In genomic region chr18:48828713-48829442, GRCh38 we compare ENCODE assay signal across 10 cellular contexts.
DNase-seq lines count a peak whose midpoint lies in the region; ATAC-seq and TF ChIP-seq lines count a peak whose summit lies in the region.
"Had no signal": no experiment of that assay in that cellular context is flagged by ENCODE, and none has a peak within 500 bp of the region (broad histone marks: within the 10 kb centered on the region; RNA-seq: fewer than 3 reads in every experiment).

No MANE protein-coding gene starts in this region.

- no peak overlapping the region for H3K4me3 Mint-ChIP-seq in activated CD8-positive, alpha-beta T cell treated with anti-CD3 and anti-CD28 coated beads, Interleukin-2, amount 10 ng/mL, durations not matched to agents 7 days and 5 days
- H3K4me3 Mint-ChIP-seq in activated CD8-positive, alpha-beta T cell treated with anti-CD3 and anti-CD28 coated beads for 36 hours = no peak overlapping the region
- peak overlapping the region; percentile 16; the same call in 1 of the 2 replicates for H3K4me3 Mint-ChIP-seq in WTC11
- H3K4me3 Mint-ChIP-seq: stimulated activated memory B cell treated with anti-CD40 and anti-IgM and Interleukin-4, amounts not matched to agents 10 μg/mL and 1 μg/mL and 100 μg/mL, for 72 hours had no signal

- H3K27ac Mint-ChIP-seq in activated CD8-positive, alpha-beta T cell treated with anti-CD3 and anti-CD28 coated beads, Interleukin-2, amount 10 ng/mL, durations not matched to agents 7 days and 5 days = no peak overlapping the region
- no peak overlapping the region for H3K27ac Mint-ChIP-seq in activated CD8-positive, alpha-beta T cell treated with anti-CD3 and anti-CD28 coated beads for 36 hours
- H3K27ac Mint-ChIP-seq in WTC11 = no peak overlapping the region
- H3K27ac Mint-ChIP-seq: stimulated activated memory B cell treated with anti-CD40 and anti-IgM and Interleukin-4, amounts not matched to agents 10 μg/mL and 1 μg/mL and 100 μg/mL, for 72 hours had no signal

- H3K36me3 ChIP-seq in tibial nerve = no peaks in the 10 kb centered on the region

- intact Hi-C loops in activated CD8-positive, alpha-beta T cell treated with anti-CD3 and anti-CD28 coated beads for 36 hours (cut with micrococcal nuclease) = no loop called here

- POLR2A ChIA-PET in activated CD8-positive, alpha-beta T cell treated with anti-CD3 and anti-CD28 coated beads, Interleukin-2, amount 10 ng/mL, durations not matched to agents 7 days and 5 days (lab: Charles Lee) = no interaction called here
- POLR2A ChIA-PET in activated CD8-positive, alpha-beta T cell treated with anti-CD3 and anti-CD28 coated beads for 36 hours (lab: Charles Lee) = interaction anchor here (1.2 kb wide), 1 partner anchor 40 kb away, joined by 4 read pairs; no protein-coding TSS in a partner anchor
- POLR2A ChIA-PET in WTC11 (lab: Charles Lee) = interaction anchor here (1.9 kb wide), 1 partner anchor 32 kb away, joined by 8 read pairs; no protein-coding TSS in a partner anchor

- no peak overlapping the region for H3K4me3 ChIP-seq in tibial nerve

- H3K27me3 Mint-ChIP-seq in activated CD8-positive, alpha-beta T cell treated with anti-CD3 and anti-CD28 coated beads, Interleukin-2, amount 10 ng/mL, durations not matched to agents 7 days and 5 days (ENCODE audit: low read depth) = no peaks in the 10 kb centered on the region
- no peaks in the 10 kb centered on the region for H3K27me3 Mint-ChIP-seq in activated CD8-positive, alpha-beta T cell treated with anti-CD3 and anti-CD28 coated beads for 36 hours
- peaks cover 4% of the 10 kb centered on the region; the same call in 1 of the 2 replicates for H3K27me3 Mint-ChIP-seq in WTC11 (ENCODE audit: low read depth)
- H3K27me3 Mint-ChIP-seq: stimulated activated memory B cell treated with anti-CD40 and anti-IgM and Interleukin-4, amounts not matched to agents 10 μg/mL and 1 μg/mL and 100 μg/mL, for 72 hours had no signal

- peaks cover 0 to 3% (median 0%) of the 10 kb centered on the region in 4 donors for H3K9me3 ChIP-seq in tibial nerve

- no peaks in the 10 kb centered on the region for H3K27me3 ChIP-seq in tibial nerve

- WGBS in tibial nerve, 2 donors = 53 to 62% methylated on average over 15 of the region's 15 CpGs

- TF ChIP-seq POLR2A in tibial nerve (IDR thresholded peaks at IDR 0.05) = no peak

- TF ChIP-seq CTCF in activated CD8-positive, alpha-beta T cell treated with anti-CD3 and anti-CD28 coated beads for 36 hours (IDR thresholded peaks at IDR 0.05) = no peak
- TF ChIP-seq CTCF in WTC11 (IDR thresholded peaks at IDR 0.05) = no peak
- TF ChIP-seq CTCF in tibial nerve (IDR thresholded peaks at IDR 0.05) = no peak

- TF ChIP-seq EP300 in tibial nerve (IDR thresholded peaks at IDR 0.05) = no peak

- in situ Hi-C loops in ACHN (cut with HindIII; ENCODE audit: low pct_ligation_motif_present, low pct_unique_long_range_greater_than_20kb, low sequenced_read_pairs) = no loop called here

- H3K4me1 ChIP-seq in tibial nerve = peaks cover 0 to 78% (median 37%) of the 10 kb centered on the region in 4 donors

- no peaks in the 10 kb centered on the region for H3K9me3 Mint-ChIP-seq in activated CD8-positive, alpha-beta T cell treated with anti-CD3 and anti-CD28 coated beads, Interleukin-2, amount 10 ng/mL, durations not matched to agents 7 days and 5 days (ENCODE audit: insufficient read depth)
- H3K9me3 Mint-ChIP-seq in activated CD8-positive, alpha-beta T cell treated with anti-CD3 and anti-CD28 coated beads for 36 hours = no peaks in the 10 kb centered on the region
- H3K9me3 Mint-ChIP-seq in WTC11 = no peaks in the 10 kb centered on the region; the same call in 1 of the 2 replicates
- H3K9me3 Mint-ChIP-seq: stimulated activated memory B cell treated with anti-CD40 and anti-IgM and Interleukin-4, amounts not matched to agents 10 μg/mL and 1 μg/mL and 100 μg/mL, for 72 hours had no signal

- CTCF ChIA-PET in activated CD8-positive, alpha-beta T cell treated with anti-CD3 and anti-CD28 coated beads, Interleukin-2, amount 10 ng/mL, durations not matched to agents 7 days and 5 days (lab: Charles Lee) = no interaction called here
- CTCF ChIA-PET in activated CD8-positive, alpha-beta T cell treated with anti-CD3 and anti-CD28 coated beads for 36 hours (lab: Charles Lee) = interaction anchor here (0.7 kb wide), 1 partner anchor 153 kb away, joined by 3 read pairs; no protein-coding TSS in a partner anchor
- CTCF ChIA-PET in WTC11 (lab: Charles Lee) = interaction anchor here (0.7 to 2.2 kb wide), 14 partner anchors 18 to 410 kb away, joined by 3 to 14 read pairs (median 3); no protein-coding TSS in a partner anchor

- peak overlapping the region in 3 of 4 donors; percentile 35 to 60 (median 50) for H3K27ac ChIP-seq in tibial nerve

- no peak for ATAC-seq in activated CD8-positive, alpha-beta T cell treated with anti-CD3 and anti-CD28 coated beads, Interleukin-2, amount 10 ng/mL, durations not matched to agents 7 days and 5 days
- no peak for ATAC-seq in activated CD8-positive, alpha-beta T cell treated with anti-CD3 and anti-CD28 coated beads for 36 hours
- ATAC-seq in WTC11 (no peak), left lobe of liver (no peak), GM19452 (IDR thresholded peaks at IDR 0.05; ENCODE audit: unreplicated experiment) (no peak)
- ATAC-seq: stimulated activated memory B cell treated with anti-CD40 and anti-IgM and Interleukin-4, amounts not matched to agents 10 μg/mL and 1 μg/mL and 100 μg/mL, for 72 hours had no signal

- DNase-seq in activated CD8-positive, alpha-beta T cell treated with anti-CD3 and anti-CD28 coated beads, Interleukin-2, amount 10 ng/mL, durations not matched to agents 7 days and 5 days = peak; percentile 18
- no peak for DNase-seq in activated CD8-positive, alpha-beta T cell treated with anti-CD3 and anti-CD28 coated beads for 36 hours
- DNase-seq in WTC11 (ENCODE audit: low spot score) (peak; percentile 36), left lobe of liver (ENCODE audit: low spot score) (peak; percentile 37), tibial nerve (ENCODE audit: low spot score in 2 of 2) (no peak), ACHN (no peak), NCI-H2196 treated with DMSO at 0.1 percent for 48 hours (lab: John Stamatoyannopoulos, UW; ENCODE audit: unreplicated experiment) (no peak)
- DNase-seq: NK-92 treated with Interleukin-12 subunit alpha and Interleukin-12 subunit beta, amount 100 ng/mL, for 24 hours had no signal

- H3K36me3 Mint-ChIP-seq in activated CD8-positive, alpha-beta T cell treated with anti-CD3 and anti-CD28 coated beads, Interleukin-2, amount 10 ng/mL, durations not matched to agents 7 days and 5 days (ENCODE audit: low read depth) = peaks cover 21% of the 10 kb centered on the region
- H3K36me3 Mint-ChIP-seq in activated CD8-positive, alpha-beta T cell treated with anti-CD3 and anti-CD28 coated beads for 36 hours (ENCODE audit: low read depth) = no peaks in the 10 kb centered on the region
- no peaks in the 10 kb centered on the region for H3K36me3 Mint-ChIP-seq in WTC11
- H3K36me3 Mint-ChIP-seq: stimulated activated memory B cell treated with anti-CD40 and anti-IgM and Interleukin-4, amounts not matched to agents 10 μg/mL and 1 μg/mL and 100 μg/mL, for 72 hours had no signal

- peaks cover 44% of the 10 kb centered on the region for H3K4me1 Mint-ChIP-seq in activated CD8-positive, alpha-beta T cell treated with anti-CD3 and anti-CD28 coated beads, Interleukin-2, amount 10 ng/mL, durations not matched to agents 7 days and 5 days (ENCODE audit: low read depth)
- peaks cover 35% of the 10 kb centered on the region for H3K4me1 Mint-ChIP-seq in activated CD8-positive, alpha-beta T cell treated with anti-CD3 and anti-CD28 coated beads for 36 hours (ENCODE audit: low read depth)
- H3K4me1 Mint-ChIP-seq in WTC11 = peaks cover 70% of the 10 kb centered on the region

TF ChIP-seq in WTC11, 78 proteins besides CTCF, POLR2A, EP300 and RAD21 (continues in another document):
- TF ChIP-seq ZNF317 (CRISPR knock-in tag; IDR thresholded peaks at IDR 0.05; ENCODE audit: borderline replicate concordance, low read depth) (no peak), ESRRA (CRISPR knock-in tag; IDR thresholded peaks at IDR 0.05; ENCODE audit: borderline replicate concordance) (no peak), NFATC4 (CRISPR knock-in tag; IDR thresholded peaks at IDR 0.05) (no peak), PRDM15 (CRISPR knock-in tag; IDR thresholded peaks at IDR 0.05) (no peak), GABPB1 (CRISPR knock-in tag; IDR thresholded peaks at IDR 0.05) (no peak)
- TF ChIP-seq, protein P1, sequence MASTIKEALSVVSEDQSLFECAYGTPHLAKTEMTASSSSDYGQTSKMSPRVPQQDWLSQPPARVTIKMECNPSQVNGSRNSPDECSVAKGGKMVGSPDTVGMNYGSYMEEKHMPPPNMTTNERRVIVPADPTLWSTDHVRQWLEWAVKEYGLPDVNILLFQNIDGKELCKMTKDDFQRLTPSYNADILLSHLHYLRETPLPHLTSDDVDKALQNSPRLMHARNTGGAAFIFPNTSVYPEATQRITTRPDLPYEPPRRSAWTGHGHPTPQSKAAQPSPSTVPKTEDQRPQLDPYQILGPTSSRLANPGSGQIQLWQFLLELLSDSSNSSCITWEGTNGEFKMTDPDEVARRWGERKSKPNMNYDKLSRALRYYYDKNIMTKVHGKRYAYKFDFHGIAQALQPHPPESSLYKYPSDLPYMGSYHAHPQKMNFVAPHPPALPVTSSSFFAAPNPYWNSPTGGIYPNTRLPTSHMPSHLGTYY (CRISPR knock-in tag; IDR thresholded peaks at IDR 0.05) = no peak

Comparison
In these comparisons a context has a peak if more than half of its experiments do, and no peak if none do; other contexts are left out.
1. DNase-seq: peak in activated CD8-positive, alpha-beta T cell treated with anti-CD3 and anti-CD28 coated beads, Interleukin-2, amount 10 ng/mL, durations not matched to agents 7 days and 5 days (single experiment), WTC11 (single experiment) and left lobe of liver (single experiment); none in activated CD8-positive, alpha-beta T cell treated with anti-CD3 and anti-CD28 coated beads for 36 hours (single experiment), tibial nerve (0 of 2), ACHN (single experiment) and NCI-H2196 treated with DMSO at 0.1 percent for 48 hours (single experiment).